In genomic region chr11:122743949-122744876, GRCh38 we compare ENCODE assay signal across 8 cellular contexts.
DNase-seq lines count a peak whose midpoint lies in the region; ATAC-seq and FAIRE-seq lines count a peak whose summit lies in the region.

No MANE protein-coding gene starts in this region.

- no peaks in the 10 kb centered on the region for H3K9me2 ChIP-seq in Karpas-422 (replicated peaks; ENCODE audit: insufficient read depth, low read length)

- H3K4me2 ChIP-seq in Karpas-422 (ENCODE audit: low read depth, low read length, poor library complexity, severe bottlenecking) = no peak overlapping the region

- no peak for FAIRE-seq in RCC 7860 (lab: Jason Lieb, UNC)

- no peaks in the 10 kb centered on the region for H4K20me1 ChIP-seq in Karpas-422 (ENCODE audit: insufficient read depth, low read depth, low read length)

- H3K27ac ChIP-seq in Karpas-422 (ENCODE audit: low read length) (no peak overlapping the region), thymus (ENCODE audit: low read depth) (peak overlapping the region; percentile 98)

- ATAC-seq in GM21381 (IDR thresholded peaks at IDR 0.05; ENCODE audit: unreplicated experiment) (peak; percentile 44), memory B cell (ENCODE audit: low read depth) (peak; percentile 40)
- peak; percentile 71 for ATAC-seq in activated CD8-positive, alpha-beta memory T cell treated with anti-CD3 and anti-CD28 coated beads, Interleukin-2, amount 10 ng/mL, durations not matched to agents 7 days and 5 days

- no peaks in the 10 kb centered on the region for H3K27me3 ChIP-seq in Karpas-422 (ENCODE audit: low read length)
- H3K27me3 ChIP-seq in thymus (ENCODE audit: control insufficient read depth, insufficient read depth) = no peaks in the 10 kb centered on the region

- H3K9me3 Mint-ChIP-seq in activated CD8-positive, alpha-beta memory T cell treated with anti-CD3 and anti-CD28 coated beads, Interleukin-2, amount 10 ng/mL, durations not matched to agents 7 days and 5 days (ENCODE audit: low read depth) = no peaks in the 10 kb centered on the region
- H3K9me3 Mint-ChIP-seq in memory B cell = peaks cover 2% of the 10 kb centered on the region

- peaks cover 3% of the 10 kb centered on the region for H3K4me1 Mint-ChIP-seq in activated CD8-positive, alpha-beta memory T cell treated with anti-CD3 and anti-CD28 coated beads, Interleukin-2, amount 10 ng/mL, durations not matched to agents 7 days and 5 days
- peaks cover 28% of the 10 kb centered on the region for H3K4me1 Mint-ChIP-seq in memory B cell

- H3K4me3 ChIP-seq in Karpas-422 (ENCODE audit: low read length) = no peak overlapping the region
- H3K4me3 ChIP-seq in thymus (ENCODE audit: low read length) = peak overlapping the region; percentile 1

- no peaks in the 10 kb centered on the region for H3K79me2 ChIP-seq in Karpas-422 (ENCODE audit: low read length)

- peak; percentile 52 for DNase-seq in Karpas-422
- peak; percentile 91 for DNase-seq in activated CD8-positive, alpha-beta memory T cell treated with anti-CD3 and anti-CD28 coated beads, Interleukin-2, amount 10 ng/mL, durations not matched to agents 7 days and 5 days
- DNase-seq in memory B cell (ENCODE audit: low spot score in 2 of 2) = peak; percentile 29 to 31
- no peak for DNase-seq in middle frontal gyrus (ENCODE audit: extremely low spot score, low spot score)
- no peak for DNase-seq in NCI-H510A (lab: John Stamatoyannopoulos, UW)
- no peak for DNase-seq in RCC 7860 (ENCODE audit: low spot score)

- H3K27me3 Mint-ChIP-seq in activated CD8-positive, alpha-beta memory T cell treated with anti-CD3 and anti-CD28 coated beads, Interleukin-2, amount 10 ng/mL, durations not matched to agents 7 days and 5 days = no peaks in the 10 kb centered on the region
- no peaks in the 10 kb centered on the region for H3K27me3 Mint-ChIP-seq in memory B cell

- H3K36me3 ChIP-seq in Karpas-422 (ENCODE audit: insufficient read depth, low read length) (no peaks in the 10 kb centered on the region), thymus (ENCODE audit: control insufficient read depth, insufficient read depth) (no peaks in the 10 kb centered on the region)

- peaks cover 9% of the 10 kb centered on the region for H3K36me3 Mint-ChIP-seq in activated CD8-positive, alpha-beta memory T cell treated with anti-CD3 and anti-CD28 coated beads, Interleukin-2, amount 10 ng/mL, durations not matched to agents 7 days and 5 days
- no peaks in the 10 kb centered on the region for H3K36me3 Mint-ChIP-seq in memory B cell

- H3K9ac ChIP-seq in Karpas-422 (ENCODE audit: low read length) = no peak overlapping the region

- no peak overlapping the region for H3K27ac Mint-ChIP-seq in activated CD8-positive, alpha-beta memory T cell treated with anti-CD3 and anti-CD28 coated beads, Interleukin-2, amount 10 ng/mL, durations not matched to agents 7 days and 5 days
- H3K27ac Mint-ChIP-seq in memory B cell = no peak overlapping the region

- peaks cover 46% of the 10 kb centered on the region for H3K4me1 ChIP-seq in Karpas-422 (ENCODE audit: low read length)
- peaks cover 71% of the 10 kb centered on the region for H3K4me1 ChIP-seq in thymus (ENCODE audit: control insufficient read depth, insufficient read depth, low read length)

- no peak overlapping the region for H2AFZ ChIP-seq in Karpas-422 (ENCODE audit: low read length)

- H3K9me3 ChIP-seq in Karpas-422 (ENCODE audit: low read length) (no peaks in the 10 kb centered on the region), thymus (ENCODE audit: control insufficient read depth) (no peaks in the 10 kb centered on the region)

- no peak overlapping the region for H3K4me3 Mint-ChIP-seq in activated CD8-positive, alpha-beta memory T cell treated with anti-CD3 and anti-CD28 coated beads, Interleukin-2, amount 10 ng/mL, durations not matched to agents 7 days and 5 days
- no peak overlapping the region for H3K4me3 Mint-ChIP-seq in memory B cell

- 24% methylated on average over 12 of the region's 12 CpGs for WGBS in thymus

- CTCF ChIA-PET in activated CD8-positive, alpha-beta memory T cell treated with anti-CD3 and anti-CD28 coated beads, Interleukin-2, amount 10 ng/mL, durations not matched to agents 7 days and 5 days (lab: Charles Lee) = interaction anchor here (0.8 to 16.6 kb wide), 12 partner anchors 10 to 116 kb away, joined by 3 to 288 read pairs (median 10); partner anchors contain the start of gene UBASH3B

Comparison
In these comparisons a context has a peak if more than half of its experiments do, and no peak if none do; other contexts are left out.
1. DNase-seq: peak in Karpas-422 (single experiment), activated CD8-positive, alpha-beta memory T cell treated with anti-CD3 and anti-CD28 coated beads, Interleukin-2, amount 10 ng/mL, durations not matched to agents 7 days and 5 days (single experiment) and memory B cell (2 of 2); none in middle frontal gyrus (single experiment), NCI-H510A (single experiment) and RCC 7860 (single experiment).
2. Peak in every context shown above with its lines, with median percentiles within 50 percentile points of each other: ATAC-seq.